2 cellular contexts compared by ENCODE assay signal in the genomic region with DNA sequence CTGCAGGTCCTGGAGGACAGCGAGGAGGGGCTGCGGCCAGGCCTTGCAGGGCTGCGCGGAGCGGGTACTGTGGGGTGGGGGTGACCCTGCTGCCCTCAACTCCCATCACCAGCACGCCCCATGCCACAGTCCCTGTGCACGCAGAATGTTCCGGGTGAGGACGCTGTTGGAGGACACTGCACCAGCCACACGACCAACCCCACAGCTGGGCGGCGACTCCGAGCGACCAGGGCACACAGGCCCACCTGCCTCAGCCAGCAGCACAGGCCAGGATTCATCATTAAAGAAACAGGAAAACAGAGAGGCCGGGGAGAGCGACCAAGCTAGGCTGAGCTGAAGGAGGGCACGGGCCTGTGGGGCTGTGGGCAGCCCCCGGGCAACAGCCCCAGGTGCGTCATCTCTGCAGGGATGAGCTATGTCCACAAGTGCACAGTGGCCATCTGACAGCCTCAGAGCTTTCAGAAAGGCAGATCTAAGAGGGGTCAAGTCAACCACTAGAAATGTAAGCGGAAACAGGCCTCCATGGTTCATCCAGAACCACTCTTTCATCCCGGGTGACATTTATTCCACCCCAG.
TF ChIP-seq lines count a peak whose summit lies in the region.

No MANE protein-coding gene starts in this region.

TF ChIP-seq in endothelial cell of umbilical vein, 7 proteins besides CTCF, POLR2A, EP300 and RAD21 (continued from another document):
- TF ChIP-seq FOS (IDR thresholded peaks at IDR 0.05; ENCODE audit: borderline replicate concordance, insufficient read depth, low read length) (no peak), POLR2AphosphoS5 (IDR thresholded peaks at IDR 0.05; ENCODE audit: insufficient read depth, low read depth, low read length) (no peak), JUN (IDR thresholded peaks at IDR 0.05; ENCODE audit: borderline replicate concordance, insufficient read depth, insufficient read length, low read depth) (no peak), GATA2 (IDR thresholded peaks at IDR 0.05; ENCODE audit: insufficient read depth, insufficient read length, low read depth, low read length) (no peak)

TF ChIP-seq in neural cell, 6 proteins besides CTCF, POLR2A, EP300 and RAD21:
- TF ChIP-seq, protein P1, sequence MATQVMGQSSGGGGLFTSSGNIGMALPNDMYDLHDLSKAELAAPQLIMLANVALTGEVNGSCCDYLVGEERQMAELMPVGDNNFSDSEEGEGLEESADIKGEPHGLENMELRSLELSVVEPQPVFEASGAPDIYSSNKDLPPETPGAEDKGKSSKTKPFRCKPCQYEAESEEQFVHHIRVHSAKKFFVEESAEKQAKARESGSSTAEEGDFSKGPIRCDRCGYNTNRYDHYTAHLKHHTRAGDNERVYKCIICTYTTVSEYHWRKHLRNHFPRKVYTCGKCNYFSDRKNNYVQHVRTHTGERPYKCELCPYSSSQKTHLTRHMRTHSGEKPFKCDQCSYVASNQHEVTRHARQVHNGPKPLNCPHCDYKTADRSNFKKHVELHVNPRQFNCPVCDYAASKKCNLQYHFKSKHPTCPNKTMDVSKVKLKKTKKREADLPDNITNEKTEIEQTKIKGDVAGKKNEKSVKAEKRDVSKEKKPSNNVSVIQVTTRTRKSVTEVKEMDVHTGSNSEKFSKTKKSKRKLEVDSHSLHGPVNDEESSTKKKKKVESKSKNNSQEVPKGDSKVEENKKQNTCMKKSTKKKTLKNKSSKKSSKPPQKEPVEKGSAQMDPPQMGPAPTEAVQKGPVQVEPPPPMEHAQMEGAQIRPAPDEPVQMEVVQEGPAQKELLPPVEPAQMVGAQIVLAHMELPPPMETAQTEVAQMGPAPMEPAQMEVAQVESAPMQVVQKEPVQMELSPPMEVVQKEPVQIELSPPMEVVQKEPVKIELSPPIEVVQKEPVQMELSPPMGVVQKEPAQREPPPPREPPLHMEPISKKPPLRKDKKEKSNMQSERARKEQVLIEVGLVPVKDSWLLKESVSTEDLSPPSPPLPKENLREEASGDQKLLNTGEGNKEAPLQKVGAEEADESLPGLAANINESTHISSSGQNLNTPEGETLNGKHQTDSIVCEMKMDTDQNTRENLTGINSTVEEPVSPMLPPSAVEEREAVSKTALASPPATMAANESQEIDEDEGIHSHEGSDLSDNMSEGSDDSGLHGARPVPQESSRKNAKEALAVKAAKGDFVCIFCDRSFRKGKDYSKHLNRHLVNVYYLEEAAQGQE (IDR thresholded peaks at IDR 0.05; ENCODE audit: borderline replicate concordance), result no peak
- TF ChIP-seq EZH2 (IDR thresholded peaks at IDR 0.05; ENCODE audit: borderline replicate concordance, insufficient read depth, low read length, poor library complexity, severe bottlenecking) (no peak), TAF1 (IDR thresholded peaks at IDR 0.05; ENCODE audit: low read depth) (no peak), POLR2AphosphoS5 (IDR thresholded peaks at IDR 0.05) (no peak), SMC3 (conservative IDR thresholded peaks at IDR 0.05; ENCODE audit: poor library complexity) (no peak)
